8 cellular contexts compared by ENCODE assay signal in genomic region chr7:154928136-154929005, GRCh38.
DNase-seq lines count a peak whose midpoint lies in the region; ATAC-seq and TF ChIP-seq lines count a peak whose summit lies in the region.

No MANE protein-coding gene starts in this region.

- H3K4me3 ChIP-seq in MM.1S (ENCODE audit: low read length) (peak overlapping the region; percentile 77), breast epithelium (peak overlapping the region; percentile 60 to 79 (median 65))

- H3K9me3 ChIP-seq in MM.1S (replicated peaks; ENCODE audit: insufficient read depth, low read length), result no peaks in the 10 kb centered on the region
- H3K9me3 ChIP-seq in breast epithelium, result no peaks in the 10 kb centered on the region

- DNase-seq in NCI-H82 (lab: John Stamatoyannopoulos, UW), result peak; percentile 16
- DNase-seq in NCI-H82 treated with DMSO at 0.1 percent for 48 hours (lab: John Stamatoyannopoulos, UW; ENCODE audit: unreplicated experiment), result no peak
- DNase-seq in HEK293T (ENCODE audit: extremely low spot score), result no peak
- peak; percentile 98 for DNase-seq in MM.1S
- DNase-seq in T-cell, result peak in 27 of 34 experiments; percentile 15 to 51 (median 29)
- DNase-seq in breast epithelium (ENCODE audit: low spot score in 2 of 2), result peak in 1 of 2 donors; percentile 48
- peak; percentile 98 for DNase-seq in kidney glomerular epithelial cell (lab: John Stamatoyannopoulos, UW)
- DNase-seq in stimulated activated CD4-positive, alpha-beta T cell treated with anti-CD3 and anti-CD28 coated beads, Interleukin-4, amount 100 ng/mL, for 4 hours, result peak; percentile 12 to 20

- H3K4me2 ChIP-seq in MM.1S (ENCODE audit: low read depth, low read length), result peak overlapping the region; percentile 96

- peaks cover 36 to 39% (median 38%) of the 10 kb centered on the region in 3 donors for H3K4me1 Mint-ChIP-seq in T-cell

- H3K9ac ChIP-seq in MM.1S (ENCODE audit: low read length), result peak overlapping the region; percentile 34

- TF ChIP-seq POLR2A in breast epithelium (IDR thresholded peaks at IDR 0.05), result no peak

- H4K20me1 ChIP-seq in MM.1S (ENCODE audit: insufficient read depth, low read length), result no peaks in the 10 kb centered on the region

- no peaks in the 10 kb centered on the region for H3K27me3 Mint-ChIP-seq in T-cell

- no peaks in the 10 kb centered on the region for H3K79me2 ChIP-seq in MM.1S (ENCODE audit: low read length)

- ATAC-seq in T-cell (replicated peaks in 1 of 4), result peak; percentile 84 to 87 (median 86)

- H3K27ac ChIP-seq in MM.1S (ENCODE audit: low read length) (peak overlapping the region; percentile 9; the same call in 1 of the 2 replicates), breast epithelium (peak overlapping the region; percentile 95)

- CTCF ChIA-PET in HEK293T (lab: Yijun Ruan, JAX), result interaction anchor here (0.5 to 2.2 kb wide), 16 partner anchors 13 to 652 kb away, joined by 3 to 15 read pairs (median 4); no protein-coding TSS in a partner anchor
- CTCF ChIA-PET in T-cell (lab: Charles Lee), result interaction anchor here (0.5 to 3.9 kb wide), 34 partner anchors 8 to 1888 kb away, joined by 3 to 56 read pairs (median 7); partner anchors contain the start of gene PAXIP1 (in 1 of the 2)

- H3K4me1 ChIP-seq in MM.1S (ENCODE audit: low read length) (no peaks in the 10 kb centered on the region), breast epithelium (no peaks in the 10 kb centered on the region)

- H3K36me3 Mint-ChIP-seq in T-cell, result peaks cover 19% of the 10 kb centered on the region

- H3K9me3 Mint-ChIP-seq in T-cell, result no peaks in the 10 kb centered on the region

- peak overlapping the region; percentile 96 for H3K27ac Mint-ChIP-seq in T-cell

- POLR2A ChIA-PET in HEK293T (lab: Yijun Ruan, JAX) (interaction anchor here (0.6 to 1.7 kb wide), 5 partner anchors 13 to 278 kb away, joined by 3 to 8 read pairs (median 4); partner anchors contain the start of gene PAXIP1), T-cell (lab: Charles Lee) (interaction anchor here in 1 of 2 donors (1.1 kb wide), 1 partner anchor 417 kb away, joined by 4 read pairs; no protein-coding TSS in a partner anchor)

- H3K36me3 ChIP-seq in MM.1S (replicated peaks; ENCODE audit: insufficient read depth, low read length) (no peaks in the 10 kb centered on the region), breast epithelium (no peaks in the 10 kb centered on the region)

- H2AFZ ChIP-seq in MM.1S (ENCODE audit: low read length), result peak overlapping the region; percentile 92

- H3K27me3 ChIP-seq in MM.1S (replicated peaks; ENCODE audit: insufficient read depth, low read length), result peaks cover 27% of the 10 kb centered on the region
- no peaks in the 10 kb centered on the region for H3K27me3 ChIP-seq in breast epithelium

- intact Hi-C loops in breast epithelium (cut with DNase I; ENCODE audit: low total_unique reads), result loop anchor here (10.0 kb wide), 1 partner anchor 426 kb away; no protein-coding TSS in a partner anchor

- H3F3A ChIP-seq in MM.1S (ENCODE audit: insufficient read depth, low read length), result peaks cover 6% of the 10 kb centered on the region; the same call in 1 of the 2 replicates

- TF ChIP-seq CTCF in MM.1S (IDR thresholded peaks at IDR 0.05; ENCODE audit: low read length) (no peak), breast epithelium (IDR thresholded peaks at IDR 0.05) (no peak)

- H3K9me2 ChIP-seq in MM.1S (replicated peaks; ENCODE audit: insufficient read depth, low read length), result no peaks in the 10 kb centered on the region

- H3K4me3 Mint-ChIP-seq in T-cell, result peak overlapping the region; percentile 88 to 97 (median 96)

TF ChIP-seq in HEK293T, 16 proteins besides CTCF, POLR2A, EP300 and RAD21:
- TF ChIP-seq L3MBTL2 (conservative IDR thresholded peaks at IDR 0.05) (0 out of 2 replicates have a peak, but pooled peaks have one; percentile 21), ARNT (IDR thresholded peaks at IDR 0.05) (no peak)

Comparison
In these comparisons a context has a peak if more than half of its experiments do, and no peak if none do; other contexts are left out.
1. DNase-seq: peak in NCI-H82 (single experiment), MM.1S (single experiment), T-cell (27 of 34), kidney glomerular epithelial cell (single experiment) and stimulated activated CD4-positive, alpha-beta T cell treated with anti-CD3 and anti-CD28 coated beads, Interleukin-4, amount 100 ng/mL, for 4 hours (2 of 2); none in NCI-H82 treated with DMSO at 0.1 percent for 48 hours (single experiment) and HEK293T (single experiment).